8 cellular contexts compared by ENCODE assay signal in genomic region chr16:30091474-30092372, GRCh38. TPM values are rescaled to one million over a fixed set of nuclear protein-coding genes. Genes with fewer than 3 reads are reported as not detected.
DNase-seq lines count a peak whose midpoint lies in the region; ATAC-seq and TF ChIP-seq lines count a peak whose summit lies in the region.

Gene TBX6, minus strand, starts transcription at chr16:30091924. Its CDS starts 731 bp downstream, at chr16:30091193.

- H3K4me3 Mint-ChIP-seq in stimulated activated naive CD8-positive, alpha-beta T cell treated with anti-CD3 and anti-CD28 coated beads, Interleukin-15, amount 100 ng/mL, for 72 hours, result peak within 1 kb of the TSS; percentile 90 to 94

- TF ChIP-seq CTCF in LNCaP clone FGC (IDR thresholded peaks at IDR 0.05; ENCODE audit: control insufficient read depth, extremely low read depth, insufficient read depth), result peak; percentile 91
- TF ChIP-seq CTCF in fibroblast of the aortic adventitia (IDR thresholded peaks at IDR 0.05; ENCODE audit: insufficient read depth, low read length), result peak; percentile 71
- peak; percentile 88 for TF ChIP-seq CTCF in neural cell (IDR thresholded peaks at IDR 0.05; ENCODE audit: poor library complexity, severe bottlenecking)

- H3K27ac Mint-ChIP-seq in stimulated activated naive CD8-positive, alpha-beta T cell treated with anti-CD3 and anti-CD28 coated beads, Interleukin-15, amount 100 ng/mL, for 72 hours, result peak within 1 kb of the TSS; percentile 92 to 95

- H3K79me2 ChIP-seq in neural cell (replicated peaks; ENCODE audit: insufficient read depth, low read length), result peaks cover under 1% of the 10 kb centered on the region

- H2AFZ ChIP-seq in neural cell (ENCODE audit: low read depth, low read length), result peak within 1 kb of the TSS; percentile 38

- DNase-seq in H4 (ENCODE audit: low spot score) (peak; percentile 79), LNCaP clone FGC (ENCODE audit: low read depth) (peak; percentile 56), RPMI8226 (peak; percentile 98), fibroblast of the aortic adventitia (ENCODE audit: low read depth) (peak; percentile 80)
- DNase-seq in activated effector memory CD4-positive, alpha-beta T cell treated with Interleukin-2 at 50 U/mL for 16 hours, result peak; percentile 89
- peak; percentile 96 for DNase-seq in stimulated activated naive CD8-positive, alpha-beta T cell treated with anti-CD3 and anti-CD28 coated beads, Interleukin-15, amount 100 ng/mL, for 72 hours

- peaks cover 3% of the 10 kb centered on the region in 2 donors for H3K9me3 Mint-ChIP-seq in stimulated activated naive CD8-positive, alpha-beta T cell treated with anti-CD3 and anti-CD28 coated beads, Interleukin-15, amount 100 ng/mL, for 72 hours

- ATAC-seq in stimulated activated naive CD8-positive, alpha-beta T cell treated with anti-CD3 and anti-CD28 coated beads, Interleukin-15, amount 100 ng/mL, for 72 hours, result peak; percentile 85

- H3K4me3 ChIP-seq in LNCaP clone FGC (ENCODE audit: low read depth, low read length), result peak within 1 kb of the TSS; percentile 62
- peak within 1 kb of the TSS; percentile 57 for H3K4me3 ChIP-seq in fibroblast of the aortic adventitia (ENCODE audit: low read depth, low read length)
- H3K4me3 ChIP-seq in neural cell (ENCODE audit: low read length), result peak within 1 kb of the TSS; percentile 62

- TF ChIP-seq EP300 in neural cell (conservative IDR thresholded peaks at IDR 0.05; ENCODE audit: poor library complexity, severe bottlenecking), result peak; percentile 36

- no peaks in the 10 kb centered on the region for H3K27me3 Mint-ChIP-seq in stimulated activated naive CD8-positive, alpha-beta T cell treated with anti-CD3 and anti-CD28 coated beads, Interleukin-15, amount 100 ng/mL, for 72 hours

- no peaks in the 10 kb centered on the region for H3K27me3 ChIP-seq in neural cell (ENCODE audit: insufficient read depth, low read depth, low read length)

- peak; percentile 80 for TF ChIP-seq RAD21 in neural cell (conservative IDR thresholded peaks at IDR 0.05)

- H3F3A ChIP-seq in neural cell (ENCODE audit: insufficient read depth, low read length, poor library complexity, severe bottlenecking), result no peaks in the 10 kb centered on the region

- H3K4me1 Mint-ChIP-seq in stimulated activated naive CD8-positive, alpha-beta T cell treated with anti-CD3 and anti-CD28 coated beads, Interleukin-15, amount 100 ng/mL, for 72 hours, result peaks cover 70% of the 10 kb centered on the region

- H3K9ac ChIP-seq in ES-I3 (ENCODE audit: low read depth, low read length) (peak within 1 kb of the TSS; percentile 73), neural cell (ENCODE audit: low read length) (peak within 1 kb of the TSS; percentile 48)

- no peak within 1 kb of the TSS for H3K4me2 ChIP-seq in neural cell (ENCODE audit: low read length)

- peak within 1 kb of the TSS; percentile 31 for H3K27ac ChIP-seq in neural cell (ENCODE audit: low read length)

- H3K36me3 ChIP-seq in ES-I3 (ENCODE audit: insufficient read depth, low read length), result no peaks in the 10 kb centered on the region
- no peaks in the 10 kb centered on the region for H3K36me3 ChIP-seq in neural cell (ENCODE audit: insufficient read depth, low read length)

- H4K20me1 ChIP-seq in neural cell (ENCODE audit: insufficient read depth), result no peaks in the 10 kb centered on the region

- H3K9me2 ChIP-seq in neural cell (ENCODE audit: insufficient read depth, low read length), result no peaks in the 10 kb centered on the region

- peaks cover 1% of the 10 kb centered on the region; the same call in 1 of the 2 replicates for H3K9me3 ChIP-seq in ES-I3 (ENCODE audit: control insufficient read depth, insufficient read depth, low read length)
- H3K9me3 ChIP-seq in neural cell (ENCODE audit: low read length), result no peaks in the 10 kb centered on the region

- 0 out of 2 replicates have a peak, but pooled peaks cover 4% of the 10 kb centered on the region for H3K4me1 ChIP-seq in ES-I3 (ENCODE audit: insufficient read depth, low read length)

TF ChIP-seq in neural cell, 6 proteins besides CTCF, POLR2A, EP300 and RAD21:
- TF ChIP-seq POLR2AphosphoS5 (IDR thresholded peaks at IDR 0.05) (peak; percentile 50), SMC3 (conservative IDR thresholded peaks at IDR 0.05; ENCODE audit: poor library complexity) (peak; percentile 63), MXI1 (conservative IDR thresholded peaks at IDR 0.05; ENCODE audit: poor library complexity, severe bottlenecking) (peak; percentile 29), EZH2 (IDR thresholded peaks at IDR 0.05; ENCODE audit: borderline replicate concordance, insufficient read depth, low read length, poor library complexity, severe bottlenecking) (no peak), TAF1 (IDR thresholded peaks at IDR 0.05; ENCODE audit: low read depth) (no peak)
- TF ChIP-seq, protein P1, sequence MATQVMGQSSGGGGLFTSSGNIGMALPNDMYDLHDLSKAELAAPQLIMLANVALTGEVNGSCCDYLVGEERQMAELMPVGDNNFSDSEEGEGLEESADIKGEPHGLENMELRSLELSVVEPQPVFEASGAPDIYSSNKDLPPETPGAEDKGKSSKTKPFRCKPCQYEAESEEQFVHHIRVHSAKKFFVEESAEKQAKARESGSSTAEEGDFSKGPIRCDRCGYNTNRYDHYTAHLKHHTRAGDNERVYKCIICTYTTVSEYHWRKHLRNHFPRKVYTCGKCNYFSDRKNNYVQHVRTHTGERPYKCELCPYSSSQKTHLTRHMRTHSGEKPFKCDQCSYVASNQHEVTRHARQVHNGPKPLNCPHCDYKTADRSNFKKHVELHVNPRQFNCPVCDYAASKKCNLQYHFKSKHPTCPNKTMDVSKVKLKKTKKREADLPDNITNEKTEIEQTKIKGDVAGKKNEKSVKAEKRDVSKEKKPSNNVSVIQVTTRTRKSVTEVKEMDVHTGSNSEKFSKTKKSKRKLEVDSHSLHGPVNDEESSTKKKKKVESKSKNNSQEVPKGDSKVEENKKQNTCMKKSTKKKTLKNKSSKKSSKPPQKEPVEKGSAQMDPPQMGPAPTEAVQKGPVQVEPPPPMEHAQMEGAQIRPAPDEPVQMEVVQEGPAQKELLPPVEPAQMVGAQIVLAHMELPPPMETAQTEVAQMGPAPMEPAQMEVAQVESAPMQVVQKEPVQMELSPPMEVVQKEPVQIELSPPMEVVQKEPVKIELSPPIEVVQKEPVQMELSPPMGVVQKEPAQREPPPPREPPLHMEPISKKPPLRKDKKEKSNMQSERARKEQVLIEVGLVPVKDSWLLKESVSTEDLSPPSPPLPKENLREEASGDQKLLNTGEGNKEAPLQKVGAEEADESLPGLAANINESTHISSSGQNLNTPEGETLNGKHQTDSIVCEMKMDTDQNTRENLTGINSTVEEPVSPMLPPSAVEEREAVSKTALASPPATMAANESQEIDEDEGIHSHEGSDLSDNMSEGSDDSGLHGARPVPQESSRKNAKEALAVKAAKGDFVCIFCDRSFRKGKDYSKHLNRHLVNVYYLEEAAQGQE (IDR thresholded peaks at IDR 0.05; ENCODE audit: borderline replicate concordance), result no peak
TF ChIP-seq in neural cell: peak in this region for 3.

RNA-seq across cellular contexts. Expression of gene TBX6, which starts in this region (rescaled TPM):
- total RNA-seq in H4 (2014; rRNA removed; shearing (Covaris generic)), result not detected in 2 replicates
- total RNA-seq in fibroblast of the aortic adventitia (ENCODE audit: low replicate concordance), result 0.09 and 0.16 TPM in 2 replicates
- not detected in 2 replicates for polyA plus RNA-seq in neural cell
- polyA minus RNA-seq in neural cell, result not detected in 2 replicates

Comparison
In these comparisons a context has a peak if more than half of its experiments do, and no peak if none do; other contexts are left out.
1. Peak in every context shown above with its lines: DNase-seq, ATAC-seq, H3K4me3 ChIP-seq and H3K27ac ChIP-seq.
2. Peak in DNase-seq in H4; RNA of the gene not detected or under 1 TPM.
3. Peak in DNase-seq and H3K4me3 ChIP-seq in fibroblast of the aortic adventitia; RNA of the gene not detected or under 1 TPM.